39 cellular contexts compared by ENCODE assay signal in the genomic region with DNA sequence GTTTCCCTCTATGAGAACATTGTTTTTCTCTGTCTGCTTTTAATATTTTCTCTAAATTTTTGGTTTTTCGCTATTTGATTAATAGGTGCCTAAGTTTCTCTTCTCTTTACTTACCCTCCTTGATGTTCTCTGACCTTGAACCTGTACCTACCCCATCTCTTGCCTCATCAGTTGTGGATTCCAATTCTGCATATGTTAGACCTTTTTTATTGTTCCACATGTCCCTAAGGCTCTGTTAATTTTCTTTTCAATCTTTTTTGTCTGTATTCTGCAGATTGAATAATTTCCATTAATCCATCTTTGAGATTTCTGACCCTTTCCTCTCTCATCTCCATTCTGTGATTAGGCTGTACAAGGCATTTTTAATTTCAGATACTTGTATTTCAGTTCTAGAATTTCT.
"Had no signal": no experiment of that assay in that cellular context is flagged by ENCODE, and none has a peak within 500 bp of the region (broad histone marks: within the 10 kb centered on the region; RNA-seq: fewer than 3 reads in every experiment).

No MANE protein-coding gene starts in this region.

- DNase-seq: activated effector memory CD4-positive, alpha-beta T cell treated with anti-CD3 and anti-CD28 coated beads, Interleukin-2, amount 50 U/mL, for 16 hours; activated effector memory CD4-positive, alpha-beta T cell treated with Interleukin-2 at 50 U/mL for 16 hours; activated gamma-delta T cell; activated gamma-delta T cell treated with Interleukin-2 at 50 U/mL for 16 hours; activated naive CD4-positive, alpha-beta T cell; activated naive CD4-positive, alpha-beta T cell treated with anti-CD3 and anti-CD28 coated beads for 36 hours; activated naive CD4-positive, alpha-beta T cell treated with anti-CD3 and anti-CD28 coated beads, Interleukin-2, amount 10 ng/mL, durations not matched to agents 7 days and 5 days; activated naive CD4-positive, alpha-beta T cell treated with anti-CD3 and anti-CD28 coated beads, Interleukin-2, amount 50 U/mL, for 16 hours; activated naive CD4-positive, alpha-beta T cell treated with Interleukin-2 at 50 U/mL for 16 hours; activated naive CD8-positive, alpha-beta T cell treated with anti-CD3 and anti-CD28 coated beads for 36 hours; activated naive CD8-positive, alpha-beta T cell treated with anti-CD3 and anti-CD28 coated beads, Interleukin-2, amount 10 ng/mL, durations not matched to agents 7 days and 5 days; activated naive CD8-positive, alpha-beta T cell treated with anti-CD3 and anti-CD28 coated beads, Interleukin-2, amount 50 U/mL, for 24 hours; activated T-cell treated with anti-CD3 and anti-CD28 coated beads, Interleukin-2, amount 50 U/mL, for 1 hour; activated T-cell treated with anti-CD3 and anti-CD28 coated beads, Interleukin-2, amount 50 U/mL, for 4 hours; activated T-cell treated with anti-CD3 and anti-CD28 coated beads, Interleukin-2, amount 50 U/mL, for 72 hours; adrenal gland; amniotic stem cell; amygdala; anterior cingulate cortex; aorta; body of pancreas; brain microvascular endothelial cell; caudate nucleus; central memory CD4-positive, alpha-beta T cell; cerebellar nuclear complex had no signal

- H3K27ac Mint-ChIP-seq: activated naive CD4-positive, alpha-beta T cell treated with anti-CD3 and anti-CD28 coated beads for 36 hours; activated naive CD4-positive, alpha-beta T cell treated with anti-CD3 and anti-CD28 coated beads, Interleukin-2, amount 10 ng/mL, durations not matched to agents 7 days and 5 days; activated naive CD4-positive, alpha-beta T cell treated with anti-CD3 and anti-CD28 coated beads, Interleukin-2, amount 50 U/mL, for 24 hours; activated naive CD8-positive, alpha-beta T cell; activated naive CD8-positive, alpha-beta T cell treated with anti-CD3 and anti-CD28 coated beads for 36 hours; activated naive CD8-positive, alpha-beta T cell treated with anti-CD3 and anti-CD28 coated beads, Interleukin-2, amount 10 ng/mL, durations not matched to agents 7 days and 5 days; activated naive CD8-positive, alpha-beta T cell treated with anti-CD3 and anti-CD28 coated beads, Interleukin-2, amount 50 U/mL, for 24 hours; activated T-cell treated with anti-CD3 and anti-CD28 coated beads, Interleukin-2, amount 50 U/mL, for 72 hours; activated T-helper 1 cell treated with anti-CD3 and anti-CD28 coated beads, Interleukin-12 subunit alpha, Interleukin-12 subunit beta, Interleukin-2, Interleukin-4 antibody, amounts not matched to agents 30 ng/mL and 10 ng/mL and 1 ng/mL, durations not matched to agents 14 hours and 24 hours and 36 hours; activated T-helper 17 cell treated with anti-CD3 and anti-CD28 coated beads, Interleukin-2, amount 50 U/mL, for 72 hours; activated T-helper 2 cell treated with anti-CD3 and anti-CD28 coated beads, Interferon-gamma antibody, Interleukin-2, Interleukin-4, amounts not matched to agents 10 μg/mL and 5 μg/mL and 100 μg/mL, durations not matched to agents 14 hours and 24 hours and 36 hours; brain had no signal

- ATAC-seq: activated naive CD4-positive, alpha-beta T cell treated with anti-CD3 and anti-CD28 coated beads, Interleukin-2, amount 50 U/mL, for 72 hours; activated naive CD8-positive, alpha-beta T cell treated with anti-CD3 and anti-CD28 coated beads, Interleukin-2, amount 50 U/mL, for 24 hours; activated T-cell treated with anti-CD3 and anti-CD28 coated beads, Interleukin-2, amount 50 U/mL, for 4 hours; activated T-cell treated with anti-CD3 and anti-CD28 coated beads, Interleukin-2, amount 50 U/mL, for 72 hours; activated T-helper 17 cell treated with anti-CD3 and anti-CD28 coated beads, Interleukin-2, amount 50 U/mL, for 72 hours; body of pancreas had no signal

- H3K27me3 Mint-ChIP-seq: activated naive CD4-positive, alpha-beta T cell treated with anti-CD3 and anti-CD28 coated beads, Interleukin-2, amount 10 ng/mL, durations not matched to agents 7 days and 5 days; activated naive CD4-positive, alpha-beta T cell treated with anti-CD3 and anti-CD28 coated beads, Interleukin-2, amount 50 U/mL, for 24 hours; activated naive CD8-positive, alpha-beta T cell; activated naive CD8-positive, alpha-beta T cell treated with anti-CD3 and anti-CD28 coated beads for 36 hours; activated naive CD8-positive, alpha-beta T cell treated with anti-CD3 and anti-CD28 coated beads, Interleukin-2, amount 10 ng/mL, durations not matched to agents 7 days and 5 days; activated naive CD8-positive, alpha-beta T cell treated with anti-CD3 and anti-CD28 coated beads, Interleukin-2, amount 50 U/mL, for 24 hours; activated T-helper 17 cell treated with anti-CD3 and anti-CD28 coated beads, Interleukin-2, amount 50 U/mL, for 72 hours; brain; central memory CD8-positive, alpha-beta T cell had no signal

- H3K9me3 Mint-ChIP-seq: activated naive CD4-positive, alpha-beta T cell treated with anti-CD3 and anti-CD28 coated beads for 36 hours; activated naive CD4-positive, alpha-beta T cell treated with anti-CD3 and anti-CD28 coated beads, Interleukin-2, amount 10 ng/mL, durations not matched to agents 7 days and 5 days; activated naive CD4-positive, alpha-beta T cell treated with anti-CD3 and anti-CD28 coated beads, Interleukin-2, amount 50 U/mL, for 24 hours; activated naive CD8-positive, alpha-beta T cell treated with anti-CD3 and anti-CD28 coated beads, Interleukin-2, amount 50 U/mL, for 24 hours; activated T-cell treated with anti-CD3 and anti-CD28 coated beads, Interleukin-2, amount 50 U/mL, for 4 hours; activated T-helper 17 cell treated with anti-CD3 and anti-CD28 coated beads, Interleukin-2, amount 50 U/mL, for 72 hours; activated T-helper 2 cell treated with anti-CD3 and anti-CD28 coated beads, Interferon-gamma antibody, Interleukin-2, Interleukin-4, amounts not matched to agents 10 μg/mL and 5 μg/mL and 100 μg/mL, durations not matched to agents 14 hours and 24 hours and 36 hours; central memory CD8-positive, alpha-beta T cell had no signal

- H3K4me3 ChIP-seq: adrenal gland, ascending aorta, body of pancreas, breast epithelium, cardiac muscle cell had no signal

- FAIRE-seq: astrocyte, bronchial epithelial cell, colon had no signal

- H3K9me3 ChIP-seq: adrenal gland, ascending aorta, body of pancreas, breast epithelium had no signal

- H3K27ac ChIP-seq: adrenal gland, ascending aorta, body of pancreas, brain microvascular endothelial cell, breast epithelium, cardiac muscle cell had no signal

- H3K27me3 ChIP-seq: adrenal gland, ascending aorta, body of pancreas, brain microvascular endothelial cell, breast epithelium, cardiac muscle cell had no signal

- H3K4me1 ChIP-seq: ascending aorta, body of pancreas, breast epithelium had no signal

- H3K36me3 ChIP-seq: adrenal gland, breast epithelium had no signal

- H3K4me3 Mint-ChIP-seq: activated naive CD4-positive, alpha-beta T cell treated with anti-CD3 and anti-CD28 coated beads for 36 hours; activated naive CD4-positive, alpha-beta T cell treated with anti-CD3 and anti-CD28 coated beads, Interleukin-2, amount 10 ng/mL, durations not matched to agents 7 days and 5 days; activated naive CD4-positive, alpha-beta T cell treated with anti-CD3 and anti-CD28 coated beads, Interleukin-2, amount 50 U/mL, for 24 hours; activated naive CD8-positive, alpha-beta T cell; activated naive CD8-positive, alpha-beta T cell treated with anti-CD3 and anti-CD28 coated beads for 36 hours; activated naive CD8-positive, alpha-beta T cell treated with anti-CD3 and anti-CD28 coated beads, Interleukin-2, amount 10 ng/mL, durations not matched to agents 7 days and 5 days; activated naive CD8-positive, alpha-beta T cell treated with anti-CD3 and anti-CD28 coated beads, Interleukin-2, amount 50 U/mL, for 24 hours; activated T-cell treated with anti-CD3 and anti-CD28 coated beads, Interleukin-2, amount 50 U/mL, for 4 hours; activated T-cell treated with anti-CD3 and anti-CD28 coated beads, Interleukin-2, amount 50 U/mL, for 72 hours; activated T-helper 1 cell treated with anti-CD3 and anti-CD28 coated beads, Interleukin-12 subunit alpha, Interleukin-12 subunit beta, Interleukin-2, Interleukin-4 antibody, amounts not matched to agents 30 ng/mL and 10 ng/mL and 1 ng/mL, durations not matched to agents 14 hours and 24 hours and 36 hours; activated T-helper 17 cell treated with anti-CD3 and anti-CD28 coated beads, Interleukin-2, amount 50 U/mL, for 72 hours; brain; central memory CD8-positive, alpha-beta T cell had no signal

- H3K4me1 Mint-ChIP-seq: brain had no signal
